8 cellular contexts compared by ENCODE assay signal in genomic region chr11:14554959-14555358, GRCh38. TPM values are rescaled to one million over a fixed set of nuclear protein-coding genes. Genes with fewer than 3 reads are reported as not detected.
DNase-seq lines count a peak whose midpoint lies in the region; ATAC-seq and TF ChIP-seq lines count a peak whose summit lies in the region.
"Had no signal": no experiment of that assay in that cellular context is flagged by ENCODE, and none has a peak within 500 bp of the region (broad histone marks: within the 10 kb centered on the region; RNA-seq: fewer than 3 reads in every experiment).

No MANE protein-coding gene starts in this region.

- no peaks in the 10 kb centered on the region for H3K36me3 ChIP-seq in rectal smooth muscle tissue (ENCODE audit: control insufficient read depth, insufficient read depth, low read length)

- H3K27ac ChIP-seq in rectal smooth muscle tissue (ENCODE audit: low read depth, low read length) (peak overlapping the region; percentile 54), RWPE1 (no peak overlapping the region)

- no peaks in the 10 kb centered on the region for H3K27me3 ChIP-seq in rectal smooth muscle tissue (ENCODE audit: control insufficient read depth, insufficient read depth, low read length)

- TF ChIP-seq CTCF in RWPE1 (conservative IDR thresholded peaks at IDR 0.05; ENCODE audit: low read depth) = no peak
- TF ChIP-seq CTCF in nephron progenitor cell (IDR thresholded peaks at IDR 0.05) = no peak

- no peak overlapping the region for H3K9ac ChIP-seq in rectal smooth muscle tissue (ENCODE audit: low read length)

- DNase-seq in LHCN-M2 (ENCODE audit: low read depth) = peak; percentile 54
- peak; percentile 20 for DNase-seq in effector CD4-positive, alpha-beta T cell
- no peak for DNase-seq in RWPE1 (ENCODE audit: low spot score)
- no peak for DNase-seq in nephron progenitor cell
- DNase-seq: posterior cingulate gyrus had no signal

- POLR2A ChIA-PET in RWPE1 (lab: Yijun Ruan, JAX; ENCODE audit: low non-redundant PET) = no interaction called here

- CTCF ChIA-PET in RWPE1 (lab: Yijun Ruan, JAX) = no interaction called here

- H3K4me3 Mint-ChIP-seq in nephron progenitor cell = no peak overlapping the region

- no peaks in the 10 kb centered on the region for H3K9me3 Mint-ChIP-seq in nephron progenitor cell

- peak; percentile 71 for ATAC-seq in GM21381 (IDR thresholded peaks at IDR 0.05; ENCODE audit: unreplicated experiment)
- no peak for ATAC-seq in GM18502 (IDR thresholded peaks at IDR 0.05; ENCODE audit: poor library complexity, unreplicated experiment)

- H3K36me3 Mint-ChIP-seq in nephron progenitor cell (ENCODE audit: low read depth) = no peaks in the 10 kb centered on the region

- peaks cover 11% of the 10 kb centered on the region for H3K4me1 ChIP-seq in rectal smooth muscle tissue (ENCODE audit: control insufficient read depth, insufficient read depth, low read length)

- no peak overlapping the region for H3K4me3 ChIP-seq in rectal smooth muscle tissue (ENCODE audit: low read length)

- no peaks in the 10 kb centered on the region for H3K4me1 Mint-ChIP-seq in nephron progenitor cell

- no peak overlapping the region for H3K27ac Mint-ChIP-seq in nephron progenitor cell

- no peaks in the 10 kb centered on the region for H3K27me3 Mint-ChIP-seq in nephron progenitor cell (ENCODE audit: low read depth, poor library complexity)

RNA-seq across cellular contexts. Expression of gene PSMA1, which starts 34.8 kb away (rescaled TPM):
- 195 and 225 TPM in 2 replicates for total RNA-seq in LHCN-M2 (2014; rRNA removed)
- 139 TPM for polyA plus RNA-seq in LHCN-M2 (2012)

RNA-seq across cellular contexts. Expression of gene COPB1, which starts 55.3 kb away (rescaled TPM):
- total RNA-seq in LHCN-M2 (2014; rRNA removed) = 232 and 235 TPM in 2 replicates
- 74.5 TPM for polyA plus RNA-seq in LHCN-M2 (2012)

Comparison
In these comparisons a context has a peak if more than half of its experiments do, and no peak if none do; other contexts are left out.
1. DNase-seq: peak in LHCN-M2 (single experiment) and effector CD4-positive, alpha-beta T cell (single experiment); none in RWPE1 (single experiment) and nephron progenitor cell (single experiment).